ENCODE assay signal across 1 cellular context in the genomic region with DNA sequence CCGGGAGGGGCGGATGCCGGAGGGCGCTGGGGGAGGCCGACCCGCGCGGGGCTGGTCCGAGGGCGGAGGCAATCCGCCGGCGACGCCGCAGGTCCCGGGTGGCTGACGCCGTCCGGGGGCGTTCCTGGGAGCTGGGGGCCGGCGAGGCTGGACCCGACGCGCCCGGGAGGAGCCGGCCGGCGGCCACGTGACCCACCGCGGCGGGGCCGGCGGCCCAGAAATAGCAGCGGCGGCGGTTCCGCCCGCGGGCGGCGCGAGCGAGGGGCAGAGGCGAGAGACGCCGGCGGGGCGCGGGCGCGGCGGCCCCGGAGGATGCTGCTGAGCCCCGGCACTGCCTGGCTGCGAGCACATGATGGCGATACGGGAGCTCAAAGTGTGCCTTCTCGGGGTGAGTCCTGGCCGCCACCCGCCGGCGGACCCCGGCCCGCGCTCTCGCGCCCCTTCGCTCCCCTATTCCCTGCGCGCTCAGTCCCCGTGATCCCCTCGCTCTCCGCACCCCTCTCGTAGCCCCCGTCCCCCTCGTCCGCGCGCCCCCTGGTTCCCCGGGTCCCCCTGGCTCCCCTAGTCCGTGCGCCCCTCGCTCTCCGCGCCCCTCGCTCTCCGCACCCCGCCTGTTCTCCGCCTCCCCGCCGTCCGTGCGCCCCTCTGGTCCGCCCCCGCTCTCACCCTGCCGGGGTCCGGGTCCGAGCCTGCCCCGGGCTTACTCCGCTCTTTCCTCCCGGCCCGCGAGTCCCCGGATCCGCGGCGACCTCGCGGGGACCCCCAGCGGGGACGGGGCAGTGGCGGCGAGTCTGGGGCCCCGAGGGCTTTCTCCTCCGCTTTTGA.
A peak's percentile ranks its signal among the peaks of the same experiment; 100 is the strongest.
TF ChIP-seq lines count a peak whose summit lies in the region.

A gene with protein sequence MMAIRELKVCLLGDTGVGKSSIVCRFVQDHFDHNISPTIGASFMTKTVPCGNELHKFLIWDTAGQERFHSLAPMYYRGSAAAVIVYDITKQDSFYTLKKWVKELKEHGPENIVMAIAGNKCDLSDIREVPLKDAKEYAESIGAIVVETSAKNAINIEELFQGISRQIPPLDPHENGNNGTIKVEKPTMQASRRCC (plus strand): TSS at position 245 of the 825 bp plus-strand sequence. CDS start 105 bp downstream, at position 350.

TF ChIP-seq in K562, 482 proteins besides CTCF, POLR2A, EP300 and RAD21 (continued from another document and continues in another):
- TF ChIP-seq SIX5 (IDR thresholded peaks at IDR 0.05; ENCODE audit: borderline replicate concordance in 1 of 2, insufficient read depth in 1 of 2, low read depth in 1 of 2, low read length in 2 of 2) (no peak), CTBP1 (IDR thresholded peaks at IDR 0.05; ENCODE audit: borderline replicate concordance) (0 out of 2 replicates have a peak, but pooled peaks have one; percentile 68), ZNF407 (IDR thresholded peaks at IDR 0.05; ENCODE audit: low read depth) (no peak), HLTF (IDR thresholded peaks at IDR 0.05) (peak; percentile 65; the same call in 1 of the 2 replicates), TARDBP (IDR thresholded peaks at IDR 0.05) (no peak), RBM25 (IDR thresholded peaks at IDR 0.05; ENCODE audit: low read depth, low read length, severe bottlenecking) (no peak), BHLHE40 (IDR thresholded peaks at IDR 0.05; ENCODE audit: low read length) (peak; percentile 59), REST (CRISPR knock-in tag; IDR thresholded peaks at IDR 0.05; ENCODE audit: low read depth) (0 out of 2 replicates have a peak, but pooled peaks have one; percentile 55), KLF13 (tag; IDR thresholded peaks at IDR 0.05; ENCODE audit: borderline replicate concordance, low read depth) (no peak), XRCC5 (IDR thresholded peaks at IDR 0.05; ENCODE audit: low read depth, low read length) (no peak), BRD9 (IDR thresholded peaks at IDR 0.05; ENCODE audit: low read depth, partially characterized antibody) (no peak), PURB (CRISPR knock-in tag; IDR thresholded peaks at IDR 0.05; ENCODE audit: low read depth) (no peak), GMEB1 (CRISPR knock-in tag; IDR thresholded peaks at IDR 0.05) (peak; percentile 64), ZNF146 (CRISPR knock-in tag; IDR thresholded peaks at IDR 0.05; ENCODE audit: unreplicated experiment) (no peak), POLR2AphosphoS5 (IDR thresholded peaks at IDR 0.05; ENCODE audit: control insufficient read depth, insufficient read depth, low read depth, low read length) (peak; percentile 63), TCF7 (IDR thresholded peaks at IDR 0.05; ENCODE audit: borderline replicate concordance) (no peak), ZNF124 (CRISPR knock-in tag; IDR thresholded peaks at IDR 0.05) (no peak), GTF3C2 (IDR thresholded peaks at IDR 0.05; ENCODE audit: borderline replicate concordance, extremely low read depth, insufficient read length) (no peak), ZEB2 (IDR thresholded peaks at IDR 0.05) (no peak), ZNF551 (CRISPR knock-in tag; IDR thresholded peaks at IDR 0.05) (no peak), ADNP (tag; IDR thresholded peaks at IDR 0.05) (no peak), CBFA2T2 (conservative IDR thresholded peaks at IDR 0.05) (no peak), PTRF (tag; IDR thresholded peaks at IDR 0.05) (no peak), MEF2D (tag; conservative IDR thresholded peaks at IDR 0.05; ENCODE audit: low read depth) (no peak), ZNF175 (CRISPR knock-in tag; IDR thresholded peaks at IDR 0.05; ENCODE audit: low read depth) (no peak)
- TF ChIP-seq, protein P1, sequence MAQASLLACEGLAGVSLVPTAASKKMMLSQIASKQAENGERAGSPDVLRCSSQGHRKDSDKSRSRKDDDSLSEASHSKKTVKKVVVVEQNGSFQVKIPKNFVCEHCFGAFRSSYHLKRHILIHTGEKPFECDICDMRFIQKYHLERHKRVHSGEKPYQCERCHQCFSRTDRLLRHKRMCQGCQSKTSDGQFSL (CRISPR knock-in tag; IDR thresholded peaks at IDR 0.05) = no peak
- TF ChIP-seq, protein P1 (tag; IDR thresholded peaks at IDR 0.05) = no peak
- TF ChIP-seq, protein P2, sequence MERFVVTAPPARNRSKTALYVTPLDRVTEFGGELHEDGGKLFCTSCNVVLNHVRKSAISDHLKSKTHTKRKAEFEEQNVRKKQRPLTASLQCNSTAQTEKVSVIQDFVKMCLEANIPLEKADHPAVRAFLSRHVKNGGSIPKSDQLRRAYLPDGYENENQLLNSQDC (CRISPR knock-in tag; IDR thresholded peaks at IDR 0.05) = no peak
- TF ChIP-seq, protein P3, sequence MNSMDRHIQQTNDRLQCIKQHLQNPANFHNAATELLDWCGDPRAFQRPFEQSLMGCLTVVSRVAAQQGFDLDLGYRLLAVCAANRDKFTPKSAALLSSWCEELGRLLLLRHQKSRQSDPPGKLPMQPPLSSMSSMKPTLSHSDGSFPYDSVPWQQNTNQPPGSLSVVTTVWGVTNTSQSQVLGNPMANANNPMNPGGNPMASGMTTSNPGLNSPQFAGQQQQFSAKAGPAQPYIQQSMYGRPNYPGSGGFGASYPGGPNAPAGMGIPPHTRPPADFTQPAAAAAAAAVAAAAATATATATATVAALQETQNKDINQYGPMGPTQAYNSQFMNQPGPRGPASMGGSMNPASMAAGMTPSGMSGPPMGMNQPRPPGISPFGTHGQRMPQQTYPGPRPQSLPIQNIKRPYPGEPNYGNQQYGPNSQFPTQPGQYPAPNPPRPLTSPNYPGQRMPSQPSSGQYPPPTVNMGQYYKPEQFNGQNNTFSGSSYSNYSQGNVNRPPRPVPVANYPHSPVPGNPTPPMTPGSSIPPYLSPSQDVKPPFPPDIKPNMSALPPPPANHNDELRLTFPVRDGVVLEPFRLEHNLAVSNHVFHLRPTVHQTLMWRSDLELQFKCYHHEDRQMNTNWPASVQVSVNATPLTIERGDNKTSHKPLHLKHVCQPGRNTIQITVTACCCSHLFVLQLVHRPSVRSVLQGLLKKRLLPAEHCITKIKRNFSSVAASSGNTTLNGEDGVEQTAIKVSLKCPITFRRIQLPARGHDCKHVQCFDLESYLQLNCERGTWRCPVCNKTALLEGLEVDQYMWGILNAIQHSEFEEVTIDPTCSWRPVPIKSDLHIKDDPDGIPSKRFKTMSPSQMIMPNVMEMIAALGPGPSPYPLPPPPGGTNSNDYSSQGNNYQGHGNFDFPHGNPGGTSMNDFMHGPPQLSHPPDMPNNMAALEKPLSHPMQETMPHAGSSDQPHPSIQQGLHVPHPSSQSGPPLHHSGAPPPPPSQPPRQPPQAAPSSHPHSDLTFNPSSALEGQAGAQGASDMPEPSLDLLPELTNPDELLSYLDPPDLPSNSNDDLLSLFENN (IDR thresholded peaks at IDR 0.05; ENCODE audit: low read depth in 2 of 2, low read length in 2 of 2) = no peak
